ENCODE assay signal across 9 cellular contexts in genomic region chr18:36298113-36298701, GRCh38. TPM values are rescaled to one million over a fixed set of nuclear protein-coding genes. Genes with fewer than 3 reads are reported as not detected.
DNase-seq lines count a peak whose midpoint lies in the region; ATAC-seq and TF ChIP-seq lines count a peak whose summit lies in the region.
"Had no signal": no experiment of that assay in that cellular context is flagged by ENCODE, and none has a peak within 500 bp of the region (broad histone marks: within the 10 kb centered on the region; RNA-seq: fewer than 3 reads in every experiment).

No MANE protein-coding gene starts in this region.

- H3K4me3 Mint-ChIP-seq in neural crest cell: peak overlapping the region; percentile 76
- H3K4me3 Mint-ChIP-seq in naive thymus-derived CD4-positive, alpha-beta T cell: peak overlapping the region in 1 of 10 donors; percentile 33

- H3K27me3 Mint-ChIP-seq in neural crest cell (ENCODE audit: low read depth): no peaks in the 10 kb centered on the region
- peaks cover 28 to 42% (median 40%) of the 10 kb centered on the region in 5 donors for H3K27me3 Mint-ChIP-seq in naive thymus-derived CD4-positive, alpha-beta T cell

- peaks cover 0 to 4% of the 10 kb centered on the region in 2 donors for H3K4me1 ChIP-seq in esophagus (ENCODE audit: control insufficient read depth in 2 of 2, insufficient read depth in 2 of 2, low read length in 1 of 2)
- H3K4me1 ChIP-seq in naive thymus-derived CD4-positive, alpha-beta T cell (ENCODE audit: control insufficient read depth in 2 of 2, insufficient read depth in 2 of 2, low read length in 2 of 2): no peaks in the 10 kb centered on the region

- peaks cover 0 to 4% of the 10 kb centered on the region in 2 donors for H3K27me3 ChIP-seq in esophagus (ENCODE audit: control insufficient read depth in 1 of 2, insufficient read depth in 2 of 2, low read length in 2 of 2)
- H3K27me3 ChIP-seq in naive thymus-derived CD4-positive, alpha-beta T cell (ENCODE audit: control insufficient read depth in 2 of 2, insufficient read depth in 2 of 2, low read length in 2 of 2): peaks cover 3 to 11% of the 10 kb centered on the region in 2 donors

- ATAC-seq in GM19324 (IDR thresholded peaks at IDR 0.05; ENCODE audit: low FRiP score, unreplicated experiment) (peak; percentile 28), GM21576 (IDR thresholded peaks at IDR 0.05; ENCODE audit: unreplicated experiment) (no peak)
- no peak for ATAC-seq in naive thymus-derived CD4-positive, alpha-beta T cell

- H3K27ac ChIP-seq in esophagus (ENCODE audit: low read depth in 2 of 2, low read length in 1 of 2): no peak overlapping the region
- no peak overlapping the region for H3K27ac ChIP-seq in naive thymus-derived CD4-positive, alpha-beta T cell (ENCODE audit: low read depth, low read length)

- H3K4me3 ChIP-seq in AG04449 (ENCODE audit: low read depth, low read length) (peak overlapping the region; percentile 62), esophagus (ENCODE audit: low read depth in 1 of 2, low read length in 2 of 2) (peak overlapping the region; percentile 51 to 58)
- no peak overlapping the region for H3K4me3 ChIP-seq in naive thymus-derived CD4-positive, alpha-beta T cell (ENCODE audit: low read length)

- H3K27ac Mint-ChIP-seq in neural crest cell (ENCODE audit: unreplicated experiment): no peak overlapping the region
- no peak overlapping the region for H3K27ac Mint-ChIP-seq in naive thymus-derived CD4-positive, alpha-beta T cell
- H3K27ac Mint-ChIP-seq: activated naive CD4-positive, alpha-beta T cell treated with anti-CD3 and anti-CD28 coated beads, Interleukin-2, amount 50 U/mL, for 72 hours had no signal

- no peak for DNase-seq in AG04449 (ENCODE audit: low read depth, low spot score)
- peak; percentile 80 for DNase-seq in NCI-H2171 treated with DMSO at 0.1 percent for 48 hours (lab: John Stamatoyannopoulos, UW)
- peak; percentile 55 for DNase-seq in neural crest cell (ENCODE audit: low read depth, low spot score)
- no peak for DNase-seq in globus pallidus (ENCODE audit: low spot score)
- no peak for DNase-seq in naive thymus-derived CD4-positive, alpha-beta T cell

- TF ChIP-seq CTCF in AG04449 (IDR thresholded peaks at IDR 0.05; ENCODE audit: insufficient read depth, low read length, missing control alignments) (no peak), neural crest cell (conservative IDR thresholded peaks at IDR 0.05) (no peak)

- CTCF ChIA-PET in AG04449 (lab: Yijun Ruan, JAX): interaction anchor here (0.7 to 5.8 kb wide), 7 partner anchors 9 to 278 kb away, joined by 3 to 34 read pairs (median 3); no protein-coding TSS in a partner anchor
- CTCF ChIA-PET in naive thymus-derived CD4-positive, alpha-beta T cell (lab: Charles Lee): no interaction called here

- H3K36me3 ChIP-seq in esophagus (ENCODE audit: control insufficient read depth in 2 of 2, insufficient read depth in 2 of 2, low read length in 1 of 2): no peaks in the 10 kb centered on the region
- H3K36me3 ChIP-seq in naive thymus-derived CD4-positive, alpha-beta T cell (ENCODE audit: control insufficient read depth in 2 of 3, insufficient read depth in 3 of 3, low read length in 3 of 3): no peaks in the 10 kb centered on the region

- no peaks in the 10 kb centered on the region for H3K9me3 ChIP-seq in esophagus (ENCODE audit: control insufficient read depth in 2 of 2, insufficient read depth in 1 of 2, low read depth in 1 of 2, low read length in 1 of 2)
- H3K9me3 ChIP-seq in naive thymus-derived CD4-positive, alpha-beta T cell (ENCODE audit: control insufficient read depth in 2 of 3, low read length in 3 of 3): no peaks in the 10 kb centered on the region

- intact Hi-C loops in naive thymus-derived CD4-positive, alpha-beta T cell (cut with micrococcal nuclease): no loop called here

- peaks cover 24% of the 10 kb centered on the region for H3K4me1 Mint-ChIP-seq in neural crest cell
- H3K4me1 Mint-ChIP-seq in naive thymus-derived CD4-positive, alpha-beta T cell: peaks cover 0 to 5% (median 0%) of the 10 kb centered on the region in 7 donors

- POLR2A ChIA-PET in AG04449 (lab: Yijun Ruan, JAX): interaction anchor here (0.5 to 1.5 kb wide), 4 partner anchors 11 to 217 kb away, joined by 3 to 9 read pairs (median 3); no protein-coding TSS in a partner anchor
- POLR2A ChIA-PET in naive thymus-derived CD4-positive, alpha-beta T cell (lab: Charles Lee): no interaction called here

- H3K9me3 Mint-ChIP-seq in neural crest cell: no peaks in the 10 kb centered on the region
- H3K9me3 Mint-ChIP-seq in naive thymus-derived CD4-positive, alpha-beta T cell: peaks cover 0 to 4% (median 0%) of the 10 kb centered on the region in 11 donors
- H3K9me3 Mint-ChIP-seq: activated naive CD4-positive, alpha-beta T cell treated with anti-CD3 and anti-CD28 coated beads, Interleukin-2, amount 50 U/mL, for 72 hours had no signal

- H3K36me3 Mint-ChIP-seq in neural crest cell (ENCODE audit: low read depth): no peaks in the 10 kb centered on the region
- no peaks in the 10 kb centered on the region for H3K36me3 Mint-ChIP-seq in naive thymus-derived CD4-positive, alpha-beta T cell
- H3K36me3 Mint-ChIP-seq: activated naive CD4-positive, alpha-beta T cell treated with anti-CD3 and anti-CD28 coated beads, Interleukin-2, amount 50 U/mL, for 72 hours had no signal

- 2 to 3% methylated on average over 53 to 67 of the region's 67 CpGs for WGBS in esophagus, 2 donors

RNA-seq across cellular contexts. Expression of gene FHOD3, which starts 0.7 kb away (rescaled TPM):
- polyA plus RNA-seq in esophagus: 10 to 100 TPM in 1 of 2 donors, 1 to 10 TPM in 1; 3.7 to 11.1 TPM
- 28.6 and 29.0 TPM in 2 replicates for total RNA-seq in neural crest cell
- total RNA-seq in naive thymus-derived CD4-positive, alpha-beta T cell: not detected
- polyA plus RNA-seq in naive thymus-derived CD4-positive, alpha-beta T cell: not detected
- total RNA-seq: activated naive CD4-positive, alpha-beta T cell treated with anti-CD3 and anti-CD28 coated beads, Interleukin-2, amount 50 U/mL, for 72 hours had no signal

Comparison
In these comparisons a context has a peak if more than half of its experiments do, and no peak if none do; other contexts are left out.
1. DNase-seq: peak in NCI-H2171 treated with DMSO at 0.1 percent for 48 hours (single experiment) and neural crest cell (single experiment); none in AG04449 (single experiment), globus pallidus (single experiment) and naive thymus-derived CD4-positive, alpha-beta T cell (0 of 9).
2. RNA of gene FHOD3, which starts 0.7 kb away (total RNA-seq): 28.6 to 29.0 TPM in neural crest cell; not detected in naive thymus-derived CD4-positive, alpha-beta T cell; every median in the first group is over 10 times any median in the second.